14 cellular contexts compared by ENCODE assay signal in the genomic region with DNA sequence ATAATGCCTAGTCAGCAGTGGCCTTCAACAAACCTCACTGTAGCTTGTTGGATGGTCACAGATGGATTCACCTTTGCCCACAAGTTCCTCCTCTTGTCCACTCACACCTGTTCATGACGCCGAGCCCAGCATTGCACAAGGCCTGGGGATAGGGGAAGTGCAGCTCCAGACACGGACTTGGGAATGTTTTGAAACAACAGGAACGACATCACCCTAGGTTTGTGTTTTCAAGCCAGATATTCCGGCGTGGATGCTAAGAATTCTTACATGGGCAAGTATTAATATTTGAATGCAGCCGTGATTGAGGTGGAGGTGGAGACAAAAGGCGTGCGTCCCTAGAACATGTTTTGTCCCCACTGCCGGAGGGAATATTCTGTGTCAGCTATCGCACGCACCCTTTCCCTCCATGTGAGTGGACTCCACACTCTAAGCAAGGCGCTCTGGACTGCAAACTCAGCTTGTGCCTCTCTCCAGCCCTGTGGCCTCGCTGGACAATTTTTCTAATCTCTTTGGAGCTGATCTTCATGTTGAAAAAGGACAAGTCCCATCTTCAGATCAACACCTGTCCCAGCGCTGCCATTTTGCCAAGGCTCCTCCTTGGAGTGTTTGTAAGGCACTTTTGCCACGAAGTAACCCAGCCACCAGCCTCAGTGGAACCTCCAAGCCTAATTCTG. TPM values are rescaled to one million over a fixed set of nuclear protein-coding genes. Genes with fewer than 3 reads are reported as not detected.
DNase-seq lines count a peak whose midpoint lies in the region; ATAC-seq and TF ChIP-seq lines count a peak whose summit lies in the region.
"Had no signal": no experiment of that assay in that cellular context is flagged by ENCODE, and none has a peak within 500 bp of the region (broad histone marks: within the 10 kb centered on the region; RNA-seq: fewer than 3 reads in every experiment).

No MANE protein-coding gene starts in this region.

- no TSS peak for BruUV-seq in Panc1 (replicated peaks; lab: Mats Ljungman, UMichigan)

- peak overlapping the region; percentile 31 for H4K8ac ChIP-seq in trophoblast cell (ENCODE audit: low read depth, low read length)

- no peak for DNase-seq in activated CD4-positive, alpha-beta T cell treated with anti-CD3 and anti-CD28 coated beads for 36 hours
- no peak for DNase-seq in activated CD4-positive, alpha-beta T cell treated with anti-CD3 and anti-CD28 coated beads, Interleukin-2, amount 50 U/mL, for 1 hour
- no peak for DNase-seq in Panc1 (ENCODE audit: low read depth, low spot score)
- DNase-seq in endodermal cell = peak; percentile 45
- peak; percentile 97 for DNase-seq in trophoblast cell
- no peak for DNase-seq in upper lobe of left lung
- no peak for DNase-seq in breast epithelium (ENCODE audit: low spot score in 2 of 2)
- DNase-seq: effector CD4-positive, alpha-beta T cell; left cardiac atrium had no signal

- H3K4me3 Mint-ChIP-seq in activated CD4-positive, alpha-beta T cell treated with anti-CD3 and anti-CD28 coated beads for 36 hours = peak overlapping the region; percentile 47
- no peak overlapping the region for H3K4me3 Mint-ChIP-seq in endodermal cell

- H3K14ac ChIP-seq in trophoblast cell (ENCODE audit: low read length) = peak overlapping the region; percentile 74

- H3K4ac ChIP-seq in trophoblast cell (ENCODE audit: low read depth, low read length) = peak overlapping the region; percentile 22

- peak overlapping the region; percentile 85 for H4K91ac ChIP-seq in trophoblast cell (ENCODE audit: low read depth, low read length)

- in situ Hi-C loops in Panc1 (cut with HindIII; ENCODE audit: low pct_unique_long_range_greater_than_20kb, low sequenced_read_pairs) = no loop called here

- no peak overlapping the region for H3K9ac ChIP-seq in endodermal cell (ENCODE audit: extremely low read depth, low read length, poor library complexity, severe bottlenecking)
- H3K9ac ChIP-seq in trophoblast cell (ENCODE audit: low read length) = no peak overlapping the region

- H2BK12ac ChIP-seq in trophoblast cell (ENCODE audit: low read length) = peak overlapping the region; percentile 92

- peak overlapping the region; percentile 40 for H3K18ac ChIP-seq in trophoblast cell (ENCODE audit: low read length)

- H3K9me3 ChIP-seq in Panc1 (ENCODE audit: control insufficient read depth, insufficient read depth, low read depth, low read length) (no peaks in the 10 kb centered on the region), endodermal cell (ENCODE audit: control insufficient read depth, low read length) (no peaks in the 10 kb centered on the region), trophoblast cell (ENCODE audit: insufficient read depth, low read depth, low read length) (no peaks in the 10 kb centered on the region), upper lobe of left lung (no peaks in the 10 kb centered on the region), breast epithelium (no peaks in the 10 kb centered on the region)
- H3K9me3 ChIP-seq: ascending aorta had no signal

- H2BK120ac ChIP-seq in trophoblast cell (ENCODE audit: insufficient read depth, low read length, poor library complexity) = peak overlapping the region; percentile 52

- H3K4me3 ChIP-seq in Panc1 (ENCODE audit: low read depth in 2 of 2, low read length in 2 of 2) (peak overlapping the region in 1 of 2 experiments; percentile 59; a peak in 2 of 4 replicates), endodermal cell (ENCODE audit: low read length) (no peak overlapping the region), trophoblast cell (ENCODE audit: low read depth, low read length) (no peak overlapping the region), upper lobe of left lung (no peak overlapping the region), breast epithelium (no peak overlapping the region)
- H3K4me3 ChIP-seq: ascending aorta had no signal

- peak overlapping the region; percentile 12 for H2AFZ ChIP-seq in trophoblast cell (ENCODE audit: insufficient read depth, low read length, poor library complexity)

- H3K4me2 ChIP-seq in trophoblast cell (ENCODE audit: low read length) = no peak overlapping the region

- TF ChIP-seq CTCF in Panc1 (IDR thresholded peaks at IDR 0.05) (no peak), endodermal cell (conservative IDR thresholded peaks at IDR 0.05) (no peak), upper lobe of left lung (IDR thresholded peaks at IDR 0.05) (no peak), breast epithelium (IDR thresholded peaks at IDR 0.05) (no peak)

- H3K79me2 ChIP-seq in trophoblast cell (ENCODE audit: control insufficient read depth, insufficient read depth, low read length, poor library complexity) = peaks cover 15% of the 10 kb centered on the region

- intact Hi-C loops in activated CD4-positive, alpha-beta T cell treated with anti-CD3 and anti-CD28 coated beads for 36 hours (cut with DNase I, micrococcal nuclease) = no loop called here
- intact Hi-C loops in Panc1 (cut with micrococcal nuclease; ENCODE audit: unreplicated experiment) = no loop called here
- intact Hi-C loops in breast epithelium (cut with DNase I; ENCODE audit: low total_unique reads) = no loop called here

- H3K36me3 ChIP-seq in Panc1 (ENCODE audit: control insufficient read depth, insufficient read depth, low read length) (peaks cover 10% of the 10 kb centered on the region; the same call in 1 of the 2 replicates), endodermal cell (ENCODE audit: control insufficient read depth, insufficient read depth, low read length) (peaks cover 10% of the 10 kb centered on the region), trophoblast cell (ENCODE audit: control insufficient read depth in 1 of 2, insufficient read depth in 2 of 2, low read length in 2 of 2) (peaks cover 2 to 3% of the 10 kb centered on the region in 2 experiments), upper lobe of left lung (no peaks in the 10 kb centered on the region), breast epithelium (no peaks in the 10 kb centered on the region)

- ATAC-seq in activated CD4-positive, alpha-beta T cell treated with anti-CD3 and anti-CD28 coated beads for 36 hours = no peak
- ATAC-seq in Panc1 = no peak
- ATAC-seq in upper lobe of left lung (ENCODE audit: low FRiP score in 2 of 2) = no peak
- no peak for ATAC-seq in HG02981 (IDR thresholded peaks at IDR 0.05; ENCODE audit: unreplicated experiment)
- ATAC-seq: left cardiac atrium had no signal

- peaks cover 17% of the 10 kb centered on the region for H3K4me1 ChIP-seq in Panc1 (ENCODE audit: control insufficient read depth, insufficient read depth, low read length)
- no peaks in the 10 kb centered on the region for H3K4me1 ChIP-seq in endodermal cell (ENCODE audit: control insufficient read depth, insufficient read depth, low read length)
- H3K4me1 ChIP-seq in trophoblast cell (ENCODE audit: control insufficient read depth in 1 of 2, insufficient read depth in 2 of 2, low read length in 2 of 2) = peaks cover 27 to 31% of the 10 kb centered on the region in 2 experiments
- H3K4me1 ChIP-seq in upper lobe of left lung = peaks cover 24 to 38% (median 35%) of the 10 kb centered on the region in 4 donors
- H3K4me1 ChIP-seq in breast epithelium = peaks cover 0 to 15% of the 10 kb centered on the region in 2 donors

- POLR2A ChIA-PET in activated CD4-positive, alpha-beta T cell treated with anti-CD3 and anti-CD28 coated beads for 36 hours (lab: Charles Lee) = no interaction called here
- POLR2A ChIA-PET in Panc1 (lab: Charles Lee) = no interaction called here

- no peaks in the 10 kb centered on the region for H3K27me3 Mint-ChIP-seq in activated CD4-positive, alpha-beta T cell treated with anti-CD3 and anti-CD28 coated beads for 36 hours
- no peaks in the 10 kb centered on the region for H3K27me3 Mint-ChIP-seq in endodermal cell (ENCODE audit: insufficient read depth)

- no peak overlapping the region for H3K27ac Mint-ChIP-seq in activated CD4-positive, alpha-beta T cell treated with anti-CD3 and anti-CD28 coated beads for 36 hours
- no peak overlapping the region for H3K27ac Mint-ChIP-seq in endodermal cell

- H3K27ac ChIP-seq in Panc1 (ENCODE audit: low read length) = peak overlapping the region; percentile 55
- no peak overlapping the region for H3K27ac ChIP-seq in endodermal cell (ENCODE audit: low read depth, low read length)
- H3K27ac ChIP-seq in trophoblast cell (ENCODE audit: low read depth, low read length) = peak overlapping the region; percentile 49
- H3K27ac ChIP-seq in upper lobe of left lung = peak overlapping the region in 1 of 4 donors; percentile 64
- H3K27ac ChIP-seq in breast epithelium = peak overlapping the region in 1 of 2 donors; percentile 81
- H3K27ac ChIP-seq: ascending aorta had no signal

- H3K4me1 Mint-ChIP-seq in activated CD4-positive, alpha-beta T cell treated with anti-CD3 and anti-CD28 coated beads for 36 hours = peaks cover 30% of the 10 kb centered on the region
- H3K4me1 Mint-ChIP-seq in endodermal cell = peaks cover 7% of the 10 kb centered on the region

- WGBS in endodermal cell (ENCODE audit: insufficient coverage in 1 of 2, insufficient read length in 1 of 2), 2 experiments = 93 to 98% methylated on average over 15 to 16 of the region's 16 CpGs
- no CpG with 5 or more reads among the region's 16 CpGs for WGBS in trophoblast cell (ENCODE audit: extremely low coverage, insufficient coverage, insufficient read length)
- 83 to 84% methylated on average over 16 of the region's 16 CpGs for WGBS in upper lobe of left lung, 2 donors

- peak overlapping the region; percentile 2 for H4K12ac ChIP-seq in trophoblast cell (ENCODE audit: low read depth, low read length)

- no peak for TF ChIP-seq POLR2A in upper lobe of left lung (IDR thresholded peaks at IDR 0.05)
- no peak for TF ChIP-seq POLR2A in breast epithelium (IDR thresholded peaks at IDR 0.05)

- H3K9me3 Mint-ChIP-seq in activated CD4-positive, alpha-beta T cell treated with anti-CD3 and anti-CD28 coated beads for 36 hours (ENCODE audit: low read depth) = no peaks in the 10 kb centered on the region
- H3K9me3 Mint-ChIP-seq in endodermal cell = no peaks in the 10 kb centered on the region

- CTCF ChIA-PET in activated CD4-positive, alpha-beta T cell treated with anti-CD3 and anti-CD28 coated beads for 36 hours (lab: Charles Lee) = interaction anchor here (0.7 to 1.4 kb wide), 5 partner anchors 8 to 44 kb away, joined by 3 to 4 read pairs (median 3); no protein-coding TSS in a partner anchor
- CTCF ChIA-PET in Panc1 (lab: Charles Lee) = no interaction called here

- peak overlapping the region; percentile 51 for H2AK5ac ChIP-seq in trophoblast cell (ENCODE audit: low read length)

- H3K27me3 ChIP-seq in Panc1 (ENCODE audit: control insufficient read depth, insufficient read depth, low read length) (no peaks in the 10 kb centered on the region), endodermal cell (ENCODE audit: control insufficient read depth, insufficient read depth, low read length, poor library complexity, severe bottlenecking) (no peaks in the 10 kb centered on the region), trophoblast cell (ENCODE audit: insufficient read depth, low read length) (no peaks in the 10 kb centered on the region), upper lobe of left lung (no peaks in the 10 kb centered on the region), breast epithelium (no peaks in the 10 kb centered on the region)
- H3K27me3 ChIP-seq: ascending aorta had no signal

- H2BK5ac ChIP-seq in trophoblast cell (ENCODE audit: low read depth, low read length, poor library complexity) = peak overlapping the region; percentile 54

- peaks cover 42% of the 10 kb centered on the region for H3K79me1 ChIP-seq in trophoblast cell (ENCODE audit: low read length)

- H3K36me3 Mint-ChIP-seq in activated CD4-positive, alpha-beta T cell treated with anti-CD3 and anti-CD28 coated beads for 36 hours (ENCODE audit: low read depth) = peaks cover 17% of the 10 kb centered on the region
- peaks cover 10% of the 10 kb centered on the region for H3K36me3 Mint-ChIP-seq in endodermal cell (ENCODE audit: low read depth)

- no peak for TF ChIP-seq EP300 in upper lobe of left lung (IDR thresholded peaks at IDR 0.05)

- H3K23ac ChIP-seq in trophoblast cell (ENCODE audit: low read length) = no peak overlapping the region

RNA-seq across cellular contexts. Expression of a gene that starts 2.0 kb away (rescaled TPM):
- 10 to 100 TPM; 35.2 to 36.1 TPM for total RNA-seq in activated CD4-positive, alpha-beta T cell treated with anti-CD3 and anti-CD28 coated beads for 36 hours
- total RNA-seq in Panc1 (2021; ENCODE audit: unreplicated experiment) (22.6 TPM), endodermal cell (10 to 100 TPM; 39.5 to 45.5 TPM), upper lobe of left lung (10 to 100 TPM; 15.2 to 47.1 (median 24.4) TPM), breast epithelium (10 to 100 TPM; 21.9 to 45.4 (median 32.4) TPM)
- polyA plus RNA-seq in Panc1 (2012; ENCODE audit: insufficient read length) = 21.5 TPM
- 23.8 TPM for polyA plus RNA-seq in endodermal cell (2013, experiment 1 of 2)
- 20.0 TPM for polyA plus RNA-seq in endodermal cell (2013, experiment 2 of 2)
- polyA plus RNA-seq in trophoblast cell (2013) = 30.9 and 33.0 TPM in 2 replicates

RNA-seq across cellular contexts. Expression of a gene that starts 12.9 kb away (rescaled TPM):
- not detected for total RNA-seq in activated CD4-positive, alpha-beta T cell treated with anti-CD3 and anti-CD28 coated beads for 36 hours
- total RNA-seq in Panc1 (2021; ENCODE audit: unreplicated experiment) = not detected
- 0.06 TPM for polyA plus RNA-seq in Panc1 (2012; ENCODE audit: insufficient read length)
- not detected for total RNA-seq in endodermal cell
- polyA plus RNA-seq in endodermal cell (2013, experiment 1 of 2) = not detected
- not detected for polyA plus RNA-seq in endodermal cell (2013, experiment 2 of 2)
- polyA plus RNA-seq in trophoblast cell (2013) = not detected in 2 replicates
- under 1 TPM in 3 of 6 donors, not detected in 3; under 0.01 to 0.20 (median 0.11) TPM for total RNA-seq in upper lobe of left lung
- not detected for total RNA-seq in breast epithelium
- total RNA-seq: A172; ascending aorta; left cardiac atrium; M059J; T-helper 1 cell treated with Interleukin-12 subunit alpha and Interleukin-12 subunit beta and Interleukin-4 antibody, amounts not matched to agents 30 ng/mL and 1 ng/mL, for 36 hours had no signal

Comparison
In these comparisons a context has a peak if more than half of its experiments do, and no peak if none do; other contexts are left out.
1. DNase-seq: peak in endodermal cell (single experiment) and trophoblast cell (2 of 2); none in activated CD4-positive, alpha-beta T cell treated with anti-CD3 and anti-CD28 coated beads for 36 hours (single experiment), activated CD4-positive, alpha-beta T cell treated with anti-CD3 and anti-CD28 coated beads, Interleukin-2, amount 50 U/mL, for 1 hour (single experiment), Panc1 (single experiment), upper lobe of left lung (0 of 2) and breast epithelium (0 of 2).